14 cellular contexts compared by ENCODE assay signal in genomic region chr19:28556371-28556770, GRCh38.
"Had no signal": no experiment of that assay in that cellular context is flagged by ENCODE, and none has a peak within 500 bp of the region (broad histone marks: within the 10 kb centered on the region; RNA-seq: fewer than 3 reads in every experiment).

No MANE protein-coding gene starts in this region.

- H3K36me3 ChIP-seq: cardiac muscle cell, gastrocnemius medialis, heart right ventricle, left ventricle myocardium inferior, transverse colon had no signal

- H3K4me1 ChIP-seq: gastrocnemius medialis, heart right ventricle, left ventricle myocardium inferior, transverse colon had no signal

- H3K9me3 ChIP-seq: gastrocnemius medialis, heart right ventricle, left ventricle myocardium inferior, transverse colon had no signal

- H3K27ac ChIP-seq: cardiac muscle cell, gastrocnemius medialis, heart right ventricle, left ventricle myocardium inferior, transverse colon had no signal

- ATAC-seq: gastrocnemius medialis, heart right ventricle, WTC11 had no signal

- H3K27me3 ChIP-seq: cardiac muscle cell, gastrocnemius medialis, heart right ventricle, transverse colon had no signal

- H3K4me3 ChIP-seq: cardiac muscle cell, gastrocnemius medialis, heart right ventricle, left ventricle myocardium inferior, transverse colon had no signal

- DNase-seq: activated CD4-positive, alpha-beta T cell treated with anti-CD3 and anti-CD28 coated beads, Interleukin-2, amount 10 ng/mL, durations not matched to agents 7 days and 5 days; activated naive CD4-positive, alpha-beta T cell treated with anti-CD3 and anti-CD28 coated beads, Interleukin-2, amount 10 ng/mL, durations not matched to agents 7 days and 5 days; activated T-cell treated with anti-CD3 and anti-CD28 coated beads for 4 hours; gastrocnemius medialis; heart right ventricle; left ventricle myocardium inferior; mesendoderm; nephron progenitor cell; stimulated activated CD4-positive, alpha-beta T cell treated with anti-CD3 and anti-CD28 coated beads, Interleukin-12 subunit alpha, Interleukin-12 subunit beta, amount 100 ng/mL, for 4 hours; stimulated activated naive CD4-positive, alpha-beta T cell; substantia nigra; transverse colon had no signal
